In the genomic region with DNA sequence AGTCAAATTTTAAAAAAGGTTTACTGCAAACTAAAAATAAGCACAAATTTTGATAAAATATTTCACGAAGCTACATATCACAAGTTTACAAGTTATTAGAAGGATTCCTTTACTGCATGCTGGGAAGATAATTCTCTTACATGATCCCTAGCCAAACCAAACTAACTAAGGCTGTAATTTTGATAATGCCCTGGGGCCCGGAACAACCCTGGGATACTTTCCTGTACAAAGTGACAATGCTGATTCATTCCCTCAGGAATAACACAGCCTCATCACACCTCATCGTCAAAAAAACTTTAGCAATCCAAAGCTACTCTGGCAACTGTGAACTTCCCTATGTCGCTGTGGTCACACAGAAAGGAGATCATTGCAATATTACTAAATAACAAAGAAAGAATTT, we compare ENCODE assay signal across 19 cellular contexts.
"Had no signal": no experiment of that assay in that cellular context is flagged by ENCODE, and none has a peak within 500 bp of the region (broad histone marks: within the 10 kb centered on the region; RNA-seq: fewer than 3 reads in every experiment).

No MANE protein-coding gene starts in this region.

- H3K27ac Mint-ChIP-seq: activated CD4-positive, alpha-beta T cell treated with anti-CD3 and anti-CD28 coated beads, Interleukin-2, amount 10 ng/mL, durations not matched to agents 24 days and 14 days; natural killer cell treated with Interleukin-12 subunit alpha and Interleukin-12 subunit beta and Interleukin-15 and Interleukin-18, amount 100 ng/mL, for 72 hours had no signal

- H3K27me3 Mint-ChIP-seq: activated CD4-positive, alpha-beta T cell treated with anti-CD3 and anti-CD28 coated beads, Interleukin-2, amount 10 ng/mL, durations not matched to agents 24 days and 14 days; natural killer cell treated with Interleukin-12 subunit alpha and Interleukin-12 subunit beta and Interleukin-15 and Interleukin-18, amount 100 ng/mL, for 72 hours had no signal

- H3K27me3 ChIP-seq: adrenal gland, esophagus muscularis mucosa, left lung, right atrium auricular region, transverse colon had no signal

- H3K27ac ChIP-seq: adrenal gland, esophagus muscularis mucosa, left lung, right atrium auricular region, skin epidermis, transverse colon had no signal

- H3K9me3 ChIP-seq: adrenal gland, esophagus muscularis mucosa, left lung, right atrium auricular region, transverse colon had no signal

- H3K4me3 Mint-ChIP-seq: activated CD4-positive, alpha-beta T cell treated with anti-CD3 and anti-CD28 coated beads, Interleukin-2, amount 10 ng/mL, durations not matched to agents 24 days and 14 days; natural killer cell treated with Interleukin-12 subunit alpha and Interleukin-12 subunit beta and Interleukin-15 and Interleukin-18, amount 100 ng/mL, for 72 hours had no signal

- ATAC-seq: left lung; natural killer cell treated with Interleukin-12 subunit alpha and Interleukin-12 subunit beta and Interleukin-15 and Interleukin-18, amount 100 ng/mL, for 72 hours; stimulated activated naive CD8-positive, alpha-beta T cell treated with anti-CD3 and anti-CD28 coated beads, Interleukin-15, Interleukin-2, amounts not matched to agents 100 U/mL and 50 U/mL, for 24 hours had no signal

- DNase-seq: activated CD4-positive, alpha-beta T cell treated with anti-CD3 and anti-CD28 coated beads, Interleukin-2, amount 10 ng/mL, durations not matched to agents 24 days and 14 days; activated CD4-positive, CD25-positive, alpha-beta regulatory T cell; activated naive CD4-positive, alpha-beta T cell treated with anti-CD3 and anti-CD28 coated beads, Interleukin-2, amount 50 U/mL, for 16 hours; activated T-cell treated with anti-CD3 and anti-CD28 coated beads for 4 hours; adrenal gland; caudate nucleus; hippocampal formation; kidney; left lung; mesenchymal stem cell; occipital lobe; stimulated activated CD4-positive, alpha-beta T cell treated with anti-CD3 and anti-CD28 coated beads, Interleukin-4, amount 100 ng/mL, for 24 hours; stimulated activated naive CD8-positive, alpha-beta T cell treated with anti-CD3 and anti-CD28 coated beads, Interleukin-15, Interleukin-2, amounts not matched to agents 100 U/mL and 50 U/mL, for 24 hours; T-helper 2 cell; transverse colon had no signal

- H3K9me3 Mint-ChIP-seq: activated CD4-positive, alpha-beta T cell treated with anti-CD3 and anti-CD28 coated beads, Interleukin-2, amount 10 ng/mL, durations not matched to agents 24 days and 14 days; natural killer cell treated with Interleukin-12 subunit alpha and Interleukin-12 subunit beta and Interleukin-15 and Interleukin-18, amount 100 ng/mL, for 72 hours had no signal

- H3K4me3 ChIP-seq: adrenal gland, esophagus muscularis mucosa, left lung, right atrium auricular region, skin epidermis, transverse colon had no signal

- H3K4me1 ChIP-seq: adrenal gland, esophagus muscularis mucosa, left lung, transverse colon had no signal

- H3K36me3 ChIP-seq: adrenal gland had no signal
